ENCODE assay signal across 26 cellular contexts in genomic region chr10:35562427-35562826, GRCh38. TPM values are rescaled to one million over a fixed set of nuclear protein-coding genes. Genes with fewer than 3 reads are reported as not detected.
"Had no signal": no experiment of that assay in that cellular context is flagged by ENCODE, and none has a peak within 500 bp of the region (broad histone marks: within the 10 kb centered on the region; RNA-seq: fewer than 3 reads in every experiment).

No MANE protein-coding gene starts in this region.

- H3K9me3 ChIP-seq: SJCRH30, SK-N-SH had no signal

- DNase-seq: activated CD4-positive, alpha-beta memory T cell treated with anti-CD3 and anti-CD28 coated beads, Interleukin-2, amount 10 ng/mL, durations not matched to agents 7 days and 5 days; activated CD4-positive, alpha-beta T cell treated with anti-CD3 and anti-CD28 coated beads for 36 hours; activated CD4-positive, alpha-beta T cell treated with anti-CD3 and anti-CD28 coated beads, Interleukin-2, amount 50 U/mL, for 1 hour; activated CD8-positive, alpha-beta memory T cell treated with anti-CD3 and anti-CD28 coated beads, Interleukin-2, amount 50 U/mL, for 48 hours; activated T-cell treated with anti-CD3 and anti-CD28 coated beads, Interleukin-2, amount 50 U/mL, for 1 hour; Karpas-422; MM.1S; NCI-H1105; NCI-H1436; NCI-H1694 treated with DMSO at 0.1 percent for 48 hours; NCI-H2029 treated with DMSO at 0.1 percent for 48 hours; NCI-H345; NCI-H510A; NCI-H526 treated with DMSO at 0.1 percent for 48 hours; NCI-H82; OCI-M1; RPMI8226; SJCRH30; SK-N-SH; T-helper 1 cell had no signal

- H3K9me3 Mint-ChIP-seq: activated CD4-positive, alpha-beta memory T cell treated with anti-CD3 and anti-CD28 coated beads, Interleukin-2, amount 10 ng/mL, durations not matched to agents 7 days and 5 days; activated naive CD4-positive, alpha-beta T cell treated with anti-CD3 and anti-CD28 coated beads, Interleukin-2, amount 50 U/mL, for 24 hours; brain had no signal

- H3K4me1 ChIP-seq: SJCRH30 had no signal

- H3K27me3 ChIP-seq: SJCRH30 had no signal

- H3K27ac ChIP-seq: SJCRH30, VCaP had no signal

- H3K27ac Mint-ChIP-seq: activated CD4-positive, alpha-beta memory T cell treated with anti-CD3 and anti-CD28 coated beads, Interleukin-2, amount 10 ng/mL, durations not matched to agents 7 days and 5 days; activated CD4-positive, alpha-beta T cell treated with anti-CD3 and anti-CD28 coated beads for 36 hours; activated naive CD4-positive, alpha-beta T cell treated with anti-CD3 and anti-CD28 coated beads, Interleukin-2, amount 50 U/mL, for 24 hours had no signal

- H3K4me1 Mint-ChIP-seq: activated CD4-positive, alpha-beta T cell treated with anti-CD3 and anti-CD28 coated beads for 36 hours had no signal

- FAIRE-seq: astrocyte had no signal

- H3K4me3 ChIP-seq: SJCRH30 had no signal

- H3K27me3 Mint-ChIP-seq: activated CD4-positive, alpha-beta memory T cell treated with anti-CD3 and anti-CD28 coated beads, Interleukin-2, amount 10 ng/mL, durations not matched to agents 7 days and 5 days; activated CD4-positive, alpha-beta T cell treated with anti-CD3 and anti-CD28 coated beads for 36 hours; activated naive CD4-positive, alpha-beta T cell treated with anti-CD3 and anti-CD28 coated beads, Interleukin-2, amount 50 U/mL, for 24 hours; brain had no signal

- H3K4me3 Mint-ChIP-seq: activated CD4-positive, alpha-beta memory T cell treated with anti-CD3 and anti-CD28 coated beads, Interleukin-2, amount 10 ng/mL, durations not matched to agents 7 days and 5 days; activated CD4-positive, alpha-beta T cell treated with anti-CD3 and anti-CD28 coated beads for 36 hours; activated naive CD4-positive, alpha-beta T cell treated with anti-CD3 and anti-CD28 coated beads, Interleukin-2, amount 50 U/mL, for 24 hours; brain had no signal

- ATAC-seq: activated CD4-positive, alpha-beta T cell treated with anti-CD3 and anti-CD28 coated beads for 36 hours had no signal

RNA-seq across cellular contexts. Expression of gene GJD4, which starts 42.7 kb away (rescaled TPM):
- total RNA-seq: activated CD4-positive, alpha-beta memory T cell treated with anti-CD3 and anti-CD28 coated beads, Interleukin-2, amount 10 ng/mL, durations not matched to agents 7 days and 5 days; activated CD4-positive, alpha-beta T cell treated with anti-CD3 and anti-CD28 coated beads for 36 hours; astrocyte; Right ventricle myocardium superior; T-helper 2 cell treated with Interferon-gamma antibody and Interleukin-4, amounts not matched to agents 100 ng/mL and 5 ng/mL, for 36 hours had no signal
- polyA plus RNA-seq: SK-N-SH had no signal
